Comparison of ENCODE assay signal across 7 cellular contexts in the genomic region with DNA sequence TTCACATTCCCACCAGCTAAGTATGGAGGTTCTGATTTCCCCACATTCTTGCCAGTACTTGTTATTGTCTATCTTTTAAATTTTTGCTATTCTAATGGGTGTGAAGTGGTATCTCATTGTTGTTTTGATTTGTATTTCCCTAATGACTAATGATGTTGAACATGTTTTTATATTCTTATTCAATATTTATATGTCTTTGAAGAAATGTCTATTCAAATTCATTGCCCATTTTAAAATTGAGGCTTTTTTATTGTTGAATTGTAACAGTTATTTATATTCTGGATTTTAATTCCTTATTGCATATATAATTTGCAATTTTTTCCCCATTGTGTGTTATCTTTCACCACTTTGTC.
"Had no signal": no experiment of that assay in that cellular context is flagged by ENCODE, and none has a peak within 500 bp of the region (broad histone marks: within the 10 kb centered on the region; RNA-seq: fewer than 3 reads in every experiment).

No MANE protein-coding gene starts in this region.

- H3K27ac ChIP-seq: HL-60, KMS-11 had no signal

- DNase-seq: IMR-90, KBM-7, KG1 had no signal

- H3K4me2 ChIP-seq: KMS-11 had no signal

- H3K9ac ChIP-seq: KMS-11 had no signal

- ATAC-seq: HepG2 had no signal

- FAIRE-seq: HepG2, HTR-8/SVneo had no signal
